Comparison of ENCODE assay signal across 1 cellular context in genomic region chr5:107619781-107620180, GRCh38.
TF ChIP-seq lines count a peak whose summit lies in the region.

No MANE protein-coding gene starts in this region.

TF ChIP-seq in WTC11, 78 proteins besides CTCF, POLR2A, EP300 and RAD21 (continued from another document):
- TF ChIP-seq ERG (CRISPR knock-in tag; IDR thresholded peaks at IDR 0.05) = no peak
TF ChIP-seq in WTC11: peak in this region for 0.
